In the genomic region with DNA sequence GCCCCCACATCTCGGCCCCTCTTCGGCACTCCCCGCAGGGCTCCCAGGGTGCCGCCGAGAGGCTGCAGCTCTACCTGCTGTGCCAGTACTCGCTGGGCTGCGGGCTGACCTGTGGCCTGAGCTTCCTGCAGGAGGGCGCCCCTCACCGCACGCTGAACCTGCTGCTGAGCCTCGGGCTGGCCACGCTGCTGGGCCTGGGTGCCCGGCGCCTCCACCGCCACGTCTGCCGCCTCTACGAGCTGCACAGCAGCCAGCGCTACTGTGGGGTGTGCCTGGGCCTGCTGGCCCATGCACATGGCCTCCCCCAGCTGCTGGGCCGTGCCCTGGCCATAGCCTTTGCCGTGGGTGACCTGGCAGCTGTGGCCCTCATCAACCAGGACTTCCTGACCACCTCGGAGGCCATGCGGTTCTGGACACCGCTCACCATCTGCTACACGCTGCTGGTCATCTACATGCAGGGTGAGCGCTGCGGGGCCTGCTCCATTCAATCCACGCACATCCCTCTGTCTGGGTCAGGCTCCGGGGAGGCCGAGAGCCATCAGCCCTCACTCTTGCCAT, we compare ENCODE assay signal across 2 cellular contexts.
TF ChIP-seq lines count a peak whose summit lies in the region.

No MANE protein-coding gene starts in this region.

TF ChIP-seq in HEK293, 187 proteins besides CTCF, POLR2A, EP300 and RAD21:
- TF ChIP-seq YY2 (tag by site-specific recombination; IDR thresholded peaks at IDR 0.05) (no peak), ZIC2 (tag by site-specific recombination; IDR thresholded peaks at IDR 0.05) (peak; percentile 79), ZNF112 (tag by site-specific recombination; IDR thresholded peaks at IDR 0.05) (no peak)
TF ChIP-seq in HEK293: peak in this region for 1.

TF ChIP-seq in K562, 482 proteins besides CTCF, POLR2A, EP300 and RAD21:
- TF ChIP-seq, protein P1, sequence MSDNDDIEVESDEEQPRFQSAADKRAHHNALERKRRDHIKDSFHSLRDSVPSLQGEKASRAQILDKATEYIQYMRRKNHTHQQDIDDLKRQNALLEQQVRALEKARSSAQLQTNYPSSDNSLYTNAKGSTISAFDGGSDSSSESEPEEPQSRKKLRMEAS (CRISPR knock-in tag; IDR thresholded peaks at IDR 0.05) = peak; percentile 13; the same call in 1 of the 2 replicates
- TF ChIP-seq GABPB1 (CRISPR knock-in tag; IDR thresholded peaks at IDR 0.05) (no peak), HMGN3 (IDR thresholded peaks at IDR 0.05; ENCODE audit: borderline replicate concordance, extremely low read depth, insufficient read length, low read depth, low read length) (peak; percentile 17)
